Comparison of ENCODE assay signal across 1 cellular context in genomic region chr18:10315542-10315941, GRCh38.
TF ChIP-seq lines count a peak whose summit lies in the region.

No MANE protein-coding gene starts in this region.

TF ChIP-seq in GM23338, 12 proteins besides CTCF, POLR2A, EP300 and RAD21 (continued from another document):
- no peak for TF ChIP-seq CREB1 (CRISPR knock-in tag; IDR thresholded peaks at IDR 0.05; ENCODE audit: low read depth)
- TF ChIP-seq JUNB (IDR thresholded peaks at IDR 0.05; ENCODE audit: unreplicated experiment): no peak
- TF ChIP-seq POLR2AphosphoS5 (IDR thresholded peaks at IDR 0.05; ENCODE audit: low read depth): no peak
